In the genomic region with DNA sequence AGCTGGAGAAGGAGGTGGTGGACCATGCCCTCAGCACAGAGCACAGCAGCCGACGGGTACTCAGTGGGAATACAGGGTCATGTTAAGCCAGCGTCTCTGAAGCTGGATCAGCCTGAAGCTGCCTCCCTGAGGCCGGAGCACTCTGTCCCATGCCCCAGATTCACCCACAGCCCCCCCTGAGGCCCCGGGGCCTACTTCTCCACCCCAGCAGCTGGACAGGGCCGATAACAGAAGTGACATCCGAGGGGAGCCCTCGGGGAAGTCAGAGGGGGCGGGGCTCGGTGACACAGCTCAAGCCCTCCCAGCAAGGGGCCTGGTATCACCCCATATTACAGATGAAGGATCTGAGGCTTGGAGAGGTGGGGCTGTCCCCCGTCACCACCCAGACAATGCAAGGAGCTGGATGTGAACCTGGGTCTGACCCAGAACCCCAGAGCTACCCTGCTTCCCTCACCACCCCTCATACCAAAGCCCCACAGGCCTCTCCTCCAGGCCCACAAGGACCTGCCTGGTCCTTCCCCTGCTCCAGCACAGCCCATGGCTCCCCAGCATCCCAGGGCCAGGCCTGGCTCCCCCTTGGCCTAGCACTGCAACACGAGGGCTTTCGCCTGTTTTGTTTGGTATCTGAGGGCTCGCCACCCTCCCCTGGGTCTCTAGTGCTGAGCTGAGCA, we compare ENCODE assay signal across 1 cellular context.
TF ChIP-seq lines count a peak whose summit lies in the region.

No MANE protein-coding gene starts in this region.

TF ChIP-seq in GM12878, 131 proteins besides CTCF, POLR2A, EP300 and RAD21:
- TF ChIP-seq ZNF217 (IDR thresholded peaks at IDR 0.05) (peak; percentile 43; the same call in 1 of the 2 replicates), DPF2 (IDR thresholded peaks at IDR 0.05) (0 out of 2 replicates have a peak, but pooled peaks have one; percentile 23), REST (IDR thresholded peaks at IDR 0.05; ENCODE audit: low read depth, low read length) (peak; percentile 53; the same call in 1 of the 2 replicates), RUNX3 (IDR thresholded peaks at IDR 0.05; ENCODE audit: low read length) (no peak), CHD4 (IDR thresholded peaks at IDR 0.05) (no peak), TCF12 (IDR thresholded peaks at IDR 0.05; ENCODE audit: low read depth, low read length) (peak; percentile 62; the same call in 1 of the 2 replicates)
